8 cellular contexts compared by ENCODE assay signal in genomic region chr16:85390511-85391174, GRCh38.
A peak's percentile ranks its signal among the peaks of the same experiment; 100 is the strongest.
DNase-seq lines count a peak whose midpoint lies in the region; ATAC-seq and TF ChIP-seq lines count a peak whose summit lies in the region.

No MANE protein-coding gene starts in this region.

- DNase-seq in AG04450 (ENCODE audit: low read depth, low spot score) (peak; percentile 87), T47D (ENCODE audit: low read depth in 1 of 2, low spot score in 1 of 2) (peak; percentile 84 to 88), lower lobe of right lung (peak; percentile 59), NCI-H187 treated with DMSO at 0.1 percent for 48 hours (lab: John Stamatoyannopoulos, UW) (no peak)
- no peak for DNase-seq in activated CD4-positive, alpha-beta T cell treated with anti-CD3 and anti-CD28 coated beads, Interleukin-2, amount 50 U/mL, for 48 hours

- in situ Hi-C loops in T47D (cut with HindIII; ENCODE audit: low pct_unique_long_range_greater_than_20kb, low sequenced_read_pairs) = no loop called here

- CTCF ChIA-PET in AG04450 (lab: Charles Lee) = interaction anchor here (0.7 to 1.3 kb wide), 5 partner anchors 25 to 276 kb away, joined by 3 to 6 read pairs (median 4); no protein-coding TSS in a partner anchor

- POLR2A ChIA-PET in AG04450 (lab: Yijun Ruan, JAX) = interaction anchor here (0.9 to 1.4 kb wide), 4 partner anchors 27 to 165 kb away, joined by 3 to 4 read pairs (median 3); no protein-coding TSS in a partner anchor

- no peaks in the 10 kb centered on the region for H3K36me3 ChIP-seq in lower lobe of right lung

- H3K27ac ChIP-seq in AG04450 (ENCODE audit: low read depth, low read length) = peak overlapping the region; percentile 39
- H3K27ac ChIP-seq in lower lobe of right lung = peak overlapping the region; percentile 24

- peaks cover 21% of the 10 kb centered on the region for H3K4me1 ChIP-seq in lower lobe of right lung

- intact Hi-C loops in lower lobe of right lung (cut with DNase I) = no loop called here

- H3K9me3 ChIP-seq in AG04450 (ENCODE audit: control insufficient read depth, insufficient read depth, low read length) = peaks cover 5% of the 10 kb centered on the region; the same call in 1 of the 2 replicates
- H3K9me3 ChIP-seq in lower lobe of right lung = no peaks in the 10 kb centered on the region

- TF ChIP-seq CTCF in AG04450 (IDR thresholded peaks at IDR 0.05; ENCODE audit: low read depth, low read length) (no peak), lower lobe of right lung (IDR thresholded peaks at IDR 0.05) (no peak)

- no peak for TF ChIP-seq RAD21 in Ishikawa (IDR thresholded peaks at IDR 0.05; ENCODE audit: low read depth)

- no peaks in the 10 kb centered on the region for H3K27me3 ChIP-seq in AG04450 (ENCODE audit: control insufficient read depth, insufficient read depth, low read length)
- no peaks in the 10 kb centered on the region for H3K27me3 ChIP-seq in lower lobe of right lung (ENCODE audit: low read depth)

- H3K4me3 ChIP-seq in AG04450 (ENCODE audit: low read depth, low read length) (no peak overlapping the region), lower lobe of right lung (no peak overlapping the region)

- ATAC-seq in lower lobe of right lung = peak; percentile 44 to 46
- no peak for ATAC-seq in GM21576 (IDR thresholded peaks at IDR 0.05; ENCODE audit: unreplicated experiment)
- ATAC-seq in GM19452 (IDR thresholded peaks at IDR 0.05; ENCODE audit: unreplicated experiment) = no peak

- TF ChIP-seq EP300 in Ishikawa (IDR thresholded peaks at IDR 0.05; ENCODE audit: borderline replicate concordance) = no peak

TF ChIP-seq in Ishikawa, 13 proteins besides CTCF, POLR2A, EP300 and RAD21:
- TF ChIP-seq NFIC (IDR thresholded peaks at IDR 0.05) = peak; percentile 51
- no peak for TF ChIP-seq TAF1 (IDR thresholded peaks at IDR 0.05; ENCODE audit: low read depth)

Comparison
In these comparisons a context has a peak if more than half of its experiments do, and no peak if none do; other contexts are left out.
1. DNase-seq: peak in AG04450 (single experiment), T47D (2 of 2) and lower lobe of right lung (single experiment); none in NCI-H187 treated with DMSO at 0.1 percent for 48 hours (single experiment) and activated CD4-positive, alpha-beta T cell treated with anti-CD3 and anti-CD28 coated beads, Interleukin-2, amount 50 U/mL, for 48 hours (0 of 2).
2. ATAC-seq: peak in lower lobe of right lung (2 of 2); none in GM21576 (single experiment) and GM19452 (single experiment).